ENCODE assay signal across 16 cellular contexts in genomic region chr4:528296-528695, GRCh38. TPM values are rescaled to one million over a fixed set of nuclear protein-coding genes. Genes with fewer than 3 reads are reported as not detected.
DNase-seq lines count a peak whose midpoint lies in the region; ATAC-seq and TF ChIP-seq lines count a peak whose summit lies in the region.
"Had no signal": no experiment of that assay in that cellular context is flagged by ENCODE, and none has a peak within 500 bp of the region (broad histone marks: within the 10 kb centered on the region; RNA-seq: fewer than 3 reads in every experiment).

No MANE protein-coding gene starts in this region.

- POLR2A ChIA-PET in A673 (lab: Charles Lee; ENCODE audit: low non-redundant PET): no interaction called here

- no peak overlapping the region for H3K4me3 ChIP-seq in A673 (ENCODE audit: low read depth, low read length, poor library complexity, severe bottlenecking)
- H3K4me3 ChIP-seq in endodermal cell (ENCODE audit: low read length): no peak overlapping the region
- H3K4me3 ChIP-seq in gastroesophageal sphincter: no peak overlapping the region
- no peak overlapping the region for H3K4me3 ChIP-seq in WERI-Rb-1 (ENCODE audit: low read depth, low read length)
- H3K4me3 ChIP-seq: GM23248 had no signal

- H3K27me3 ChIP-seq in A673 (replicated peaks; ENCODE audit: insufficient read depth, low read depth, low read length, poor library complexity) (no peaks in the 10 kb centered on the region), endodermal cell (ENCODE audit: control insufficient read depth, insufficient read depth, low read length, poor library complexity, severe bottlenecking) (no peaks in the 10 kb centered on the region), gastroesophageal sphincter (no peaks in the 10 kb centered on the region), WERI-Rb-1 (ENCODE audit: insufficient read depth, low read depth, severe bottlenecking) (no peaks in the 10 kb centered on the region)

- H3K27me3 Mint-ChIP-seq in endodermal cell (ENCODE audit: insufficient read depth): no peaks in the 10 kb centered on the region
- H3K27me3 Mint-ChIP-seq: CD4-positive, alpha-beta T cell had no signal

- no peak for TF ChIP-seq CTCF in A673 (conservative IDR thresholded peaks at IDR 0.05; ENCODE audit: low read depth, low read length)
- no peak for TF ChIP-seq CTCF in endodermal cell (conservative IDR thresholded peaks at IDR 0.05)
- TF ChIP-seq CTCF in gastroesophageal sphincter (IDR thresholded peaks at IDR 0.05): no peak
- TF ChIP-seq CTCF in WERI-Rb-1 (IDR thresholded peaks at IDR 0.05; ENCODE audit: low read depth, low read length): no peak

- TF ChIP-seq EP300 in gastroesophageal sphincter (IDR thresholded peaks at IDR 0.05): no peak

- WGBS in endodermal cell (ENCODE audit: insufficient coverage in 1 of 2, insufficient read length in 1 of 2), 2 experiments: 95 to 100% methylated on average over 9 to 10 of the region's 10 CpGs
- 87 to 96% methylated on average over 5 of the region's 10 CpGs for WGBS in gastroesophageal sphincter (ENCODE audit: low coverage in 1 of 2), 2 donors

- BruUV-seq in A673 (replicated peaks; lab: Mats Ljungman, UMichigan): no TSS peak

- no peaks in the 10 kb centered on the region for H3K4me1 ChIP-seq in A673 (ENCODE audit: insufficient read depth, low read length, poor library complexity, severe bottlenecking)
- no peaks in the 10 kb centered on the region for H3K4me1 ChIP-seq in endodermal cell (ENCODE audit: control insufficient read depth, insufficient read depth, low read length)
- H3K4me1 ChIP-seq in gastroesophageal sphincter: no peaks in the 10 kb centered on the region
- H3K4me1 ChIP-seq: Caco-2 had no signal

- intact Hi-C loops in A673 (cut with micrococcal nuclease; ENCODE audit: unreplicated experiment) (no loop called here), posterior vena cava (cut with DNase I) (no loop called here)

- H3K9me3 ChIP-seq in A673 (ENCODE audit: low read depth, low read length, poor library complexity, severe bottlenecking): no peaks in the 10 kb centered on the region
- no peaks in the 10 kb centered on the region for H3K9me3 ChIP-seq in endodermal cell (ENCODE audit: control insufficient read depth, low read length)
- H3K9me3 ChIP-seq in gastroesophageal sphincter: no peaks in the 10 kb centered on the region
- no peaks in the 10 kb centered on the region for H3K9me3 ChIP-seq in WERI-Rb-1 (ENCODE audit: severe bottlenecking)
- H3K9me3 ChIP-seq: Caco-2 had no signal

- ATAC-seq in gastroesophageal sphincter (no peak), HG02588 (IDR thresholded peaks at IDR 0.05; ENCODE audit: unreplicated experiment) (no peak)

- no peak overlapping the region for H3K4me3 Mint-ChIP-seq in endodermal cell
- H3K4me3 Mint-ChIP-seq: CD4-positive, alpha-beta T cell had no signal

- H3K36me3 ChIP-seq in A673 (ENCODE audit: insufficient read depth, low read length, poor library complexity, severe bottlenecking): peaks cover 19% of the 10 kb centered on the region
- peaks cover 91% of the 10 kb centered on the region for H3K36me3 ChIP-seq in endodermal cell (ENCODE audit: control insufficient read depth, insufficient read depth, low read length)
- peaks cover 0 to 99% of the 10 kb centered on the region in 2 donors for H3K36me3 ChIP-seq in gastroesophageal sphincter
- peaks cover 70% of the 10 kb centered on the region for H3K36me3 ChIP-seq in WERI-Rb-1

- no peaks in the 10 kb centered on the region for H3K4me1 Mint-ChIP-seq in endodermal cell

- TF ChIP-seq POLR2A in gastroesophageal sphincter (IDR thresholded peaks at IDR 0.05): no peak

- no peak for DNase-seq in A673 (ENCODE audit: low spot score)
- peak; percentile 12 for DNase-seq in endodermal cell
- DNase-seq in left kidney (ENCODE audit: low read depth, low spot score): peak; percentile 14
- peak; percentile 66 for DNase-seq in posterior vena cava (ENCODE audit: low spot score)
- no peak for DNase-seq in WERI-Rb-1
- DNase-seq: AML-193; Caco-2; CD4-positive, alpha-beta T cell; GM23248; HCEC 1CT had no signal

- CTCF ChIA-PET in A673 (lab: Charles Lee): no interaction called here

- H3K9ac ChIP-seq in endodermal cell (ENCODE audit: extremely low read depth, low read length, poor library complexity, severe bottlenecking): no peak overlapping the region
- H3K9ac ChIP-seq: GM23248 had no signal

- no peak overlapping the region for H3K27ac Mint-ChIP-seq in endodermal cell
- H3K27ac Mint-ChIP-seq: CD4-positive, alpha-beta T cell had no signal

- H3K36me3 Mint-ChIP-seq in endodermal cell (ENCODE audit: low read depth): peaks cover 86% of the 10 kb centered on the region

- H3K27ac ChIP-seq in A673 (ENCODE audit: low read depth, low read length, poor library complexity, severe bottlenecking) (peak overlapping the region; percentile 23), endodermal cell (ENCODE audit: low read depth, low read length) (no peak overlapping the region), gastroesophageal sphincter (no peak overlapping the region), WERI-Rb-1 (no peak overlapping the region)
- H3K27ac ChIP-seq: C4-2B, GM23248, HL-60 had no signal

- H3K9me3 Mint-ChIP-seq in endodermal cell: no peaks in the 10 kb centered on the region
- H3K9me3 Mint-ChIP-seq: CD4-positive, alpha-beta T cell had no signal

RNA-seq across cellular contexts. Expression of gene PIGG, which starts 29.3 kb away (rescaled TPM):
- total RNA-seq in A673 (2021): 58.8 and 61.4 TPM in 2 replicates
- 10 to 100 TPM; 73.4 to 80.3 TPM for total RNA-seq in endodermal cell
- 53.9 TPM for polyA plus RNA-seq in endodermal cell (2013, experiment 1 of 2)
- polyA plus RNA-seq in endodermal cell (2013, experiment 2 of 2): 47.8 TPM
- 10 to 100 TPM; 32.7 to 42.8 TPM for total RNA-seq in posterior vena cava
- 10 to 100 TPM; 19.6 to 77.0 (median 42.9) TPM for total RNA-seq in gastroesophageal sphincter

RNA-seq across cellular contexts. Expression of gene ZNF721, which starts 29.3 kb away (rescaled TPM):
- total RNA-seq in A673 (2021) (35.4 and 42.3 TPM in 2 replicates), endodermal cell (10 to 100 TPM; 68.9 to 71.5 TPM), posterior vena cava (10 to 100 TPM; 17.4 to 20.4 TPM), gastroesophageal sphincter (10 to 100 TPM; 10.2 to 25.2 (median 21.3) TPM)
- 37.4 TPM for polyA plus RNA-seq in endodermal cell (2013, experiment 1 of 2)
- 35.7 TPM for polyA plus RNA-seq in endodermal cell (2013, experiment 2 of 2)

RNA-seq across cellular contexts. Expression of gene TMEM271, which starts 47.8 kb away (rescaled TPM):
- 2.6 and 3.6 TPM in 2 replicates for total RNA-seq in A673 (2021)
- total RNA-seq in endodermal cell: not detected
- not detected for polyA plus RNA-seq in endodermal cell (2013, experiment 1 of 2)
- polyA plus RNA-seq in endodermal cell (2013, experiment 2 of 2): not detected
- not detected for total RNA-seq in posterior vena cava
- under 1 TPM in 1 of 4 donors, not detected in 3; 0.35 TPM for total RNA-seq in gastroesophageal sphincter
- total RNA-seq: Caco-2; CD4-positive, alpha-beta T cell; GM23248; HT1080 had no signal
- polyA plus RNA-seq: BJ, GM23248 had no signal

Comparison
In these comparisons a context has a peak if more than half of its experiments do, and no peak if none do; other contexts are left out.
1. DNase-seq: peak in endodermal cell (single experiment), left kidney (single experiment) and posterior vena cava (single experiment); none in A673 (single experiment) and WERI-Rb-1 (single experiment).